Comparison of ENCODE assay signal across 1 cellular context in the genomic region with DNA sequence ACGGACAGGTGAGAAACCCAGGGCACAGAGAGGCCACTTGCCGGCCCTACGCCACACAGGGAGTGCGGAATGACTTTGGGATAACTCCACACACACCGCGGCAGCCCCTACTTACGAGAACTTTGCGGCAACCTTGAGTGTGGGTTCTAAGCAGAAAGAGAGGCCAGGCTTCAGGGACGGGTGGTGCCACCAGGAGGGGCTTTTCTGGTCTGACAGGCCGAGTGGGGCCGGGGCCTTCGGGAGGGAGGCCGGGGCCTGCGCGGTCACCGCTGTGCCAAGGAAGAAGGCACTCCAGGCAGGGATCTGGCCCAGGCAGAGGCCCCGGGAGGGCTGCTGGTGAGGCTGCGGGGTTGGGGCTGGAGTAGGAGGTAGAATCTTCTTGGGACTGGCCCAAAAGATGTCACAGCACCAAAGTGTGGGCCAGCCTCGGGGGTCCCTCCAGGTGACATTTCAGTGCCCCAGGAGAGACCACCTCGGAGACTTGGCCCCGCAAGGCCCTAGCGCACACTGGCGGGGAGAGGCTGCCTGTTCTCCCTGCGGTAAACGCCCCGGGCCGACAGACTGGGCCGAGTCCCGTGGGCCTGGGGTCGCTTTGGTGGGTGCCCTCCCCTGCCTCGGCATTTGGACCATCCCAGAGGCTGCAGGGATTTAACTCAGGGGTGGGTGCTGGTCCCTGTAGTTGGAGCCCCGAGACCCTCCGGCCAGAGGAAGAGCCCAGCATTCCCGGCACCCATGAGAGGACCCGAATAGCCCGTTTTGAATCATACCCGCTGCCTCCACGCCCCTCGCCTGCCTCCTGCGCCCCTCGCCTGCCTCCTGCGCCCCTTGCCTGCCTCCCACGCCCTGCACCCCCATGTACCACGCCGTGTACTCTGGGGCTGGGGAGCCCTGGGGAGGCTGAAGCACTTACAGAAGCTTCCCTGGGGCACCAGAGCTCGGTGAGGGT.
TF ChIP-seq lines count a peak whose summit lies in the region.

No MANE protein-coding gene starts in this region.

TF ChIP-seq in IMR-90, 13 proteins besides CTCF, POLR2A, EP300 and RAD21:
- no peak for TF ChIP-seq MXI1 (IDR thresholded peaks at IDR 0.05; ENCODE audit: borderline replicate concordance, low read depth, low read length)
- no peak for TF ChIP-seq CEBPB (IDR thresholded peaks at IDR 0.05; ENCODE audit: low read depth, low read length)
- TF ChIP-seq RCOR1 (IDR thresholded peaks at IDR 0.05; ENCODE audit: insufficient replicate concordance, low read length): no peak
- no peak for TF ChIP-seq MAZ (IDR thresholded peaks at IDR 0.05; ENCODE audit: borderline replicate concordance, low read depth, low read length)
- TF ChIP-seq, protein P1, sequence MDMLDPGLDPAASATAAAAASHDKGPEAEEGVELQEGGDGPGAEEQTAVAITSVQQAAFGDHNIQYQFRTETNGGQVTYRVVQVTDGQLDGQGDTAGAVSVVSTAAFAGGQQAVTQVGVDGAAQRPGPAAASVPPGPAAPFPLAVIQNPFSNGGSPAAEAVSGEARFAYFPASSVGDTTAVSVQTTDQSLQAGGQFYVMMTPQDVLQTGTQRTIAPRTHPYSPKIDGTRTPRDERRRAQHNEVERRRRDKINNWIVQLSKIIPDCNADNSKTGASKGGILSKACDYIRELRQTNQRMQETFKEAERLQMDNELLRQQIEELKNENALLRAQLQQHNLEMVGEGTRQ (IDR thresholded peaks at IDR 0.05; ENCODE audit: low read depth, low read length): no peak
- TF ChIP-seq SMC3 (IDR thresholded peaks at IDR 0.05; ENCODE audit: low read depth, low read length): no peak
- no peak for TF ChIP-seq NFE2L2 (IDR thresholded peaks at IDR 0.05; ENCODE audit: low read depth, low read length)
- no peak for TF ChIP-seq FOS (IDR thresholded peaks at IDR 0.05; ENCODE audit: low read depth, low read length)
- no peak for TF ChIP-seq BHLHE40 (IDR thresholded peaks at IDR 0.05; ENCODE audit: low read depth, low read length)
- TF ChIP-seq CHD1 (IDR thresholded peaks at IDR 0.05; ENCODE audit: low read depth, low read length): no peak
- TF ChIP-seq RFX5 (IDR thresholded peaks at IDR 0.05; ENCODE audit: low read depth, low read length): no peak
